Comparison of ENCODE assay signal across 8 cellular contexts in genomic region chr2:62038980-62039771, GRCh38.
DNase-seq lines count a peak whose midpoint lies in the region; ATAC-seq and TF ChIP-seq lines count a peak whose summit lies in the region.
"Had no signal": no experiment of that assay in that cellular context is flagged by ENCODE, and none has a peak within 500 bp of the region (broad histone marks: within the 10 kb centered on the region; RNA-seq: fewer than 3 reads in every experiment).

No MANE protein-coding gene starts in this region.

- peaks cover 10% of the 10 kb centered on the region for H3K36me3 Mint-ChIP-seq in activated CD8-positive, alpha-beta T cell treated with anti-CD3 and anti-CD28 coated beads, Interleukin-2, amount 10 ng/mL, durations not matched to agents 7 days and 5 days (ENCODE audit: low read depth)
- H3K36me3 Mint-ChIP-seq in naive thymus-derived CD8-positive, alpha-beta T cell: peaks cover 0 to 9% (median 0%) of the 10 kb centered on the region in 3 donors

- H3K4me1 Mint-ChIP-seq in activated CD8-positive, alpha-beta T cell treated with anti-CD3 and anti-CD28 coated beads, Interleukin-2, amount 10 ng/mL, durations not matched to agents 7 days and 5 days (ENCODE audit: low read depth): peaks cover 28% of the 10 kb centered on the region
- peaks cover 12 to 30% (median 21%) of the 10 kb centered on the region in 4 donors for H3K4me1 Mint-ChIP-seq in naive thymus-derived CD8-positive, alpha-beta T cell

- peak; percentile 88 for DNase-seq in GM13977 (ENCODE audit: low spot score)
- peak; percentile 2 for DNase-seq in HK-2 (ENCODE audit: unreplicated experiment)
- DNase-seq in activated CD8-positive, alpha-beta T cell treated with anti-CD3 and anti-CD28 coated beads, Interleukin-2, amount 10 ng/mL, durations not matched to agents 7 days and 5 days: peak; percentile 66
- DNase-seq in naive thymus-derived CD8-positive, alpha-beta T cell: peak in 5 of 10 donors; percentile 2 to 27 (median 11)
- no peak for DNase-seq in COR-L47 (lab: John Stamatoyannopoulos, UW)
- DNase-seq in posterior cingulate gyrus: no peak

- H3K27me3 Mint-ChIP-seq in activated CD8-positive, alpha-beta T cell treated with anti-CD3 and anti-CD28 coated beads, Interleukin-2, amount 10 ng/mL, durations not matched to agents 7 days and 5 days (ENCODE audit: low read depth): no peaks in the 10 kb centered on the region
- no peaks in the 10 kb centered on the region for H3K27me3 Mint-ChIP-seq in naive thymus-derived CD8-positive, alpha-beta T cell

- peak; percentile 100 for ATAC-seq in GM21515 (IDR thresholded peaks at IDR 0.05; ENCODE audit: unreplicated experiment)
- ATAC-seq in activated CD8-positive, alpha-beta T cell treated with anti-CD3 and anti-CD28 coated beads, Interleukin-2, amount 10 ng/mL, durations not matched to agents 7 days and 5 days: peak; percentile 93
- ATAC-seq in naive thymus-derived CD8-positive, alpha-beta T cell: peak; percentile 54 to 62

- intact Hi-C loops in posterior cingulate gyrus (cut with DNase I): no loop called here

- no peak overlapping the region for H3K4me3 Mint-ChIP-seq in activated CD8-positive, alpha-beta T cell treated with anti-CD3 and anti-CD28 coated beads, Interleukin-2, amount 10 ng/mL, durations not matched to agents 7 days and 5 days
- peak overlapping the region in 3 of 10 donors; percentile 20 to 45 (median 28) for H3K4me3 Mint-ChIP-seq in naive thymus-derived CD8-positive, alpha-beta T cell
- H3K4me3 Mint-ChIP-seq: nephron had no signal

- no peak for TF ChIP-seq CTCF in GM13977 (IDR thresholded peaks at IDR 0.05; ENCODE audit: extremely low read depth, insufficient read depth, missing control alignments)

- H3K27ac Mint-ChIP-seq in activated CD8-positive, alpha-beta T cell treated with anti-CD3 and anti-CD28 coated beads, Interleukin-2, amount 10 ng/mL, durations not matched to agents 7 days and 5 days: peak overlapping the region; percentile 88
- H3K27ac Mint-ChIP-seq in naive thymus-derived CD8-positive, alpha-beta T cell: peak overlapping the region; percentile 5 to 87 (median 62)
- H3K27ac Mint-ChIP-seq: nephron had no signal

- CTCF ChIA-PET in activated CD8-positive, alpha-beta T cell treated with anti-CD3 and anti-CD28 coated beads, Interleukin-2, amount 10 ng/mL, durations not matched to agents 7 days and 5 days (lab: Charles Lee): interaction anchor here (1.0 to 1.6 kb wide), 3 partner anchors 16 to 63 kb away, joined by 3 to 4 read pairs (median 3); no protein-coding TSS in a partner anchor

- peaks cover 7% of the 10 kb centered on the region for H3K9me3 Mint-ChIP-seq in activated CD8-positive, alpha-beta T cell treated with anti-CD3 and anti-CD28 coated beads, Interleukin-2, amount 10 ng/mL, durations not matched to agents 7 days and 5 days (ENCODE audit: insufficient read depth)
- H3K9me3 Mint-ChIP-seq in naive thymus-derived CD8-positive, alpha-beta T cell: peaks cover 0 to 3% (median 0%) of the 10 kb centered on the region in 9 donors

- in situ Hi-C loops in GM13977 (cut with MboI; ENCODE audit: low pct_unique_long_range_greater_than_20kb, low sequenced_read_pairs, unreplicated experiment): no loop called here

- POLR2A ChIA-PET in activated CD8-positive, alpha-beta T cell treated with anti-CD3 and anti-CD28 coated beads, Interleukin-2, amount 10 ng/mL, durations not matched to agents 7 days and 5 days (lab: Charles Lee): no interaction called here
- POLR2A ChIA-PET in naive thymus-derived CD8-positive, alpha-beta T cell (lab: Charles Lee): no interaction called here

Comparison
In these comparisons a context has a peak if more than half of its experiments do, and no peak if none do; other contexts are left out.
1. DNase-seq: peak in GM13977 (single experiment), HK-2 (single experiment) and activated CD8-positive, alpha-beta T cell treated with anti-CD3 and anti-CD28 coated beads, Interleukin-2, amount 10 ng/mL, durations not matched to agents 7 days and 5 days (single experiment); none in COR-L47 (single experiment) and posterior cingulate gyrus (0 of 10).
2. Peak in every context shown above with its lines, with median percentiles within 50 percentile points of each other: ATAC-seq.